In genomic region chr3:127256138-127256537, GRCh38 we compare ENCODE assay signal across 8 cellular contexts. TPM values are rescaled to one million over a fixed set of nuclear protein-coding genes. Genes with fewer than 3 reads are reported as not detected.
"Had no signal": no experiment of that assay in that cellular context is flagged by ENCODE, and none has a peak within 500 bp of the region (broad histone marks: within the 10 kb centered on the region; RNA-seq: fewer than 3 reads in every experiment).

No MANE protein-coding gene starts in this region.

- ATAC-seq: HepG2, K562 had no signal

- H3K4me3 ChIP-seq: K562 had no signal

- H3K4me3 Mint-ChIP-seq: IgD-negative memory B cell had no signal

- H3K27ac ChIP-seq: HL-60 had no signal

- DNase-seq: IMR-90, KBM-7 had no signal

- H3K4me1 Mint-ChIP-seq: IgD-negative memory B cell had no signal

- H3K9me3 Mint-ChIP-seq: IgD-negative memory B cell had no signal

- H3K36me3 Mint-ChIP-seq: IgD-negative memory B cell had no signal

RNA-seq across cellular contexts. Expression of gene PRR20G, which starts 31.7 kb away (rescaled TPM):
- total RNA-seq: HepG2, HT-29, HT1080, IMR-90, K562 had no signal
